In the genomic region with DNA sequence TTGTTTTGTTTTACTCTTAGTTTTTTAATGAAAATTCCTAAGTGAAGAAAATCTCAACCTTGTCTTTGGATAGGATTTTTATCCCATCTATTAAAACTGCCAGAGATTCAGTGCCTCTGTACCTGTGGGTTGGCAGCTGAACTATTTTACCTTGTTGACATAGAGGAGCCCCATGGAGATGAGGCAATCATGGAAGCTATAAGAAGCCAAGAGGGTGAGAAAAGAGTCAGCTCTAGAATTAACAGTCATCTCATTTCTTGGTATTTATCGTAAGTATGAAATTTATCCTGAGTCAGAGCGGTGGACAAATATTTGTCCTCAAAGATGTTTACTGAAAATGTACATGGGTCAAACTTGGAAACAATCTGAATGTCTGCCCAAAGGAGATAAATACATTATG, we compare ENCODE assay signal across 15 cellular contexts. TPM values are rescaled to one million over a fixed set of nuclear protein-coding genes. Genes with fewer than 3 reads are reported as not detected.
DNase-seq lines count a peak whose midpoint lies in the region; TF ChIP-seq lines count a peak whose summit lies in the region.
"Had no signal": no experiment of that assay in that cellular context is flagged by ENCODE, and none has a peak within 500 bp of the region (broad histone marks: within the 10 kb centered on the region; RNA-seq: fewer than 3 reads in every experiment).

No MANE protein-coding gene starts in this region.

- no peak overlapping the region for H3K4me3 Mint-ChIP-seq in activated naive CD4-positive, alpha-beta T cell treated with anti-CD3 and anti-CD28 coated beads for 36 hours
- H3K4me3 Mint-ChIP-seq in T-helper 2 cell treated with Interferon-gamma antibody and Interleukin-4, amounts not matched to agents 5 μg/mL and 100 μg/mL, for 36 hours: peak overlapping the region; percentile 6
- peak overlapping the region in 4 of 5 donors; percentile 17 to 59 (median 37) for H3K4me3 Mint-ChIP-seq in immature natural killer cell
- H3K4me3 Mint-ChIP-seq: CD8-positive, alpha-beta T cell had no signal

- H3K4me1 Mint-ChIP-seq in activated naive CD4-positive, alpha-beta T cell treated with anti-CD3 and anti-CD28 coated beads for 36 hours (ENCODE audit: low read depth): peaks cover 27% of the 10 kb centered on the region
- peaks cover 20% of the 10 kb centered on the region for H3K4me1 Mint-ChIP-seq in T-helper 2 cell treated with Interferon-gamma antibody and Interleukin-4, amounts not matched to agents 5 μg/mL and 100 μg/mL, for 36 hours (ENCODE audit: low read depth)
- peaks cover 26 to 32% of the 10 kb centered on the region in 2 donors for H3K4me1 Mint-ChIP-seq in immature natural killer cell

- no peak for TF ChIP-seq POLR2A in transverse colon (IDR thresholded peaks at IDR 0.05)

- intact Hi-C loops in activated naive CD4-positive, alpha-beta T cell treated with anti-CD3 and anti-CD28 coated beads for 36 hours (cut with micrococcal nuclease): loop anchor here (1.0 kb wide), 3 partner anchors 26 to 35 kb away; no protein-coding TSS in a partner anchor
- intact Hi-C loops in transverse colon (cut with DNase I; ENCODE audit: low total_unique reads): no loop called here

- no peak for TF ChIP-seq EP300 in transverse colon (IDR thresholded peaks at IDR 0.05; ENCODE audit: low read depth)

- peak; percentile 14 for DNase-seq in activated naive CD4-positive, alpha-beta T cell treated with anti-CD3 and anti-CD28 coated beads for 36 hours
- no peak for DNase-seq in activated naive CD4-positive, alpha-beta T cell treated with anti-CD3 and anti-CD28 coated beads, Interleukin-2, amount 50 U/mL, for 16 hours
- no peak for DNase-seq in T-helper 2 cell treated with Interferon-gamma antibody and Interleukin-4, amounts not matched to agents 5 μg/mL and 100 μg/mL, for 36 hours (ENCODE audit: low spot score)
- DNase-seq in immature natural killer cell (no peak), transverse colon (no peak), NCI-H1436 treated with DMSO at 0.1 percent for 48 hours (lab: John Stamatoyannopoulos, UW) (no peak), brain microvascular endothelial cell (no peak)
- DNase-seq: CD8-positive, alpha-beta T cell; DMS79 treated with DMSO at 0.1 percent for 48 hours; HCEC 1CT; NCI-H1694 treated with DMSO at 0.1 percent for 48 hours; NCI-H82; Peyer's patch; Right ventricle myocardium superior had no signal

- peak overlapping the region; percentile 32 for H3K27ac Mint-ChIP-seq in activated naive CD4-positive, alpha-beta T cell treated with anti-CD3 and anti-CD28 coated beads for 36 hours
- H3K27ac Mint-ChIP-seq in T-helper 2 cell treated with Interferon-gamma antibody and Interleukin-4, amounts not matched to agents 5 μg/mL and 100 μg/mL, for 36 hours: no peak overlapping the region
- peak overlapping the region in 3 of 6 donors; percentile 7 to 57 (median 20) for H3K27ac Mint-ChIP-seq in immature natural killer cell
- H3K27ac Mint-ChIP-seq: CD8-positive, alpha-beta T cell had no signal

- H3K4me3 ChIP-seq in transverse colon (no peak overlapping the region), brain microvascular endothelial cell (ENCODE audit: low read depth, low read length) (no peak overlapping the region)
- H3K4me3 ChIP-seq: K562, Peyer's patch had no signal

- no peak overlapping the region for H3K27ac ChIP-seq in transverse colon
- H3K27ac ChIP-seq in brain microvascular endothelial cell: no peak overlapping the region
- H3K27ac ChIP-seq: Peyer's patch had no signal

- H3K4me1 ChIP-seq in transverse colon: peaks cover 0 to 19% (median 4%) of the 10 kb centered on the region in 4 donors

- no peaks in the 10 kb centered on the region for H3K36me3 Mint-ChIP-seq in activated naive CD4-positive, alpha-beta T cell treated with anti-CD3 and anti-CD28 coated beads for 36 hours (ENCODE audit: low read depth)
- H3K36me3 Mint-ChIP-seq in T-helper 2 cell treated with Interferon-gamma antibody and Interleukin-4, amounts not matched to agents 5 μg/mL and 100 μg/mL, for 36 hours (ENCODE audit: low read depth): peaks cover 3% of the 10 kb centered on the region
- peaks cover 0 to 4% (median 0%) of the 10 kb centered on the region in 3 donors for H3K36me3 Mint-ChIP-seq in immature natural killer cell

- no peaks in the 10 kb centered on the region for H3K27me3 ChIP-seq in transverse colon
- H3K27me3 ChIP-seq in brain microvascular endothelial cell (replicated peaks): no peaks in the 10 kb centered on the region
- H3K27me3 ChIP-seq: Peyer's patch had no signal

- no peaks in the 10 kb centered on the region for H3K9me3 Mint-ChIP-seq in activated naive CD4-positive, alpha-beta T cell treated with anti-CD3 and anti-CD28 coated beads for 36 hours
- H3K9me3 Mint-ChIP-seq in T-helper 2 cell treated with Interferon-gamma antibody and Interleukin-4, amounts not matched to agents 5 μg/mL and 100 μg/mL, for 36 hours: peaks cover 9% of the 10 kb centered on the region
- H3K9me3 Mint-ChIP-seq in immature natural killer cell: no peaks in the 10 kb centered on the region
- H3K9me3 Mint-ChIP-seq: CD8-positive, alpha-beta T cell had no signal

- 79 to 87% methylated on average over 2 of the region's 2 CpGs for WGBS in transverse colon (ENCODE audit: low coverage in 1 of 2), 2 donors

- no peaks in the 10 kb centered on the region for H3K27me3 Mint-ChIP-seq in activated naive CD4-positive, alpha-beta T cell treated with anti-CD3 and anti-CD28 coated beads for 36 hours (ENCODE audit: low read depth)
- H3K27me3 Mint-ChIP-seq in T-helper 2 cell treated with Interferon-gamma antibody and Interleukin-4, amounts not matched to agents 5 μg/mL and 100 μg/mL, for 36 hours (ENCODE audit: low read depth): no peaks in the 10 kb centered on the region
- H3K27me3 Mint-ChIP-seq in immature natural killer cell (ENCODE audit: low read depth in 3 of 3): peaks cover 0 to 3% (median 0%) of the 10 kb centered on the region in 3 donors

- no peaks in the 10 kb centered on the region for H3K9me3 ChIP-seq in transverse colon
- H3K9me3 ChIP-seq: Peyer's patch had no signal

- in situ Hi-C loops in transverse colon (cut with MboI; ENCODE audit: low pct_ligation_motif_present in 1 of 4, low pct_unique_long_range_greater_than_20kb in 1 of 4, low sequenced_read_pairs in 3 of 4) (no loop called here), brain microvascular endothelial cell (cut with HindIII; ENCODE audit: low pct_ligation_motif_present, low sequenced_read_pairs) (no loop called here)

- TF ChIP-seq CTCF in transverse colon (IDR thresholded peaks at IDR 0.05) (no peak), brain microvascular endothelial cell (IDR thresholded peaks at IDR 0.05; ENCODE audit: low read depth, low read length, missing control alignments) (no peak)

- H3K36me3 ChIP-seq in transverse colon (no peaks in the 10 kb centered on the region), brain microvascular endothelial cell (replicated peaks) (no peaks in the 10 kb centered on the region)
- H3K36me3 ChIP-seq: Peyer's patch had no signal

- CTCF ChIA-PET in activated naive CD4-positive, alpha-beta T cell treated with anti-CD3 and anti-CD28 coated beads for 36 hours (lab: Charles Lee): no interaction called here

RNA-seq across cellular contexts. Expression of a gene that starts 35.8 kb away (rescaled TPM):
- total RNA-seq in activated naive CD4-positive, alpha-beta T cell treated with anti-CD3 and anti-CD28 coated beads for 36 hours: 10 to 100 TPM; 29.3 to 33.3 TPM
- under 1 TPM in 2 of 3 donors, not detected in 1; 0.09 to 0.62 TPM for polyA plus RNA-seq in immature natural killer cell
- total RNA-seq in transverse colon: 10 to 100 TPM; 15.8 to 26.6 (median 18.8) TPM
